ENCODE assay signal across 19 cellular contexts in the genomic region with DNA sequence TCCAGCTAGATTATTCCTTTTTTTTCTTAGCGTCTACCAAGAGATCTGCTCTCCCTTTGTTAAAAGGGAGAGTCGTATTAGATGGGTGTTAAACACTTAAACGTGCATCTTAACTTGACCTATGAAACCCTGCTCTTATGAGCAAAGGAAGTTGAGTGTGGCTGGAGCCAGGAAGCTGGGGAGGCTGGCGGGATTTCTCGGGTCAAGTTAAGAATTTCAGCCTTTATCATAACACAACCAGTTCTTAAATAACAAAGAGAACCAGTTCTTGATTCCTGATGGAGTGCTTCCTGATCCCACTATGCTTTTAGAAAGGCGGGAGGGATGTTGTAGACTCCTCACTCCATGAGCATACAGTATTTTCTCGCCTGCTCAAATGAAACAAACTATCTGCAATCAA.
"Had no signal": no experiment of that assay in that cellular context is flagged by ENCODE, and none has a peak within 500 bp of the region (broad histone marks: within the 10 kb centered on the region; RNA-seq: fewer than 3 reads in every experiment).

No MANE protein-coding gene starts in this region.

- H3K4me3 ChIP-seq: left ventricle myocardium inferior, tibial artery had no signal

- DNase-seq: activated CD4-positive, alpha-beta T cell treated with anti-CD3 and anti-CD28 coated beads for 1 hour; activated CD8-positive, alpha-beta memory T cell treated with anti-CD3 and anti-CD28 coated beads, Interleukin-2, amount 50 U/mL, for 48 hours; activated naive CD4-positive, alpha-beta T cell treated with Interleukin-2 at 50 U/mL for 16 hours; activated naive CD8-positive, alpha-beta T cell treated with anti-CD3 and anti-CD28 coated beads, Interleukin-2, amount 10 ng/mL, durations not matched to agents 7 days and 5 days; activated T-cell treated with anti-CD3 and anti-CD28 coated beads, Interleukin-2, amount 50 U/mL, for 4 hours; amniotic stem cell; cerebellar nuclear complex; cortex of kidney; foreskin fibroblast; left ventricle myocardium inferior; mammary epithelial cell; midbrain; stimulated activated CD4-positive, alpha-beta T cell treated with anti-CD3 and anti-CD28 coated beads, Interleukin-4, amount 100 ng/mL, for 24 hours; substantia nigra; T-cell; tibial artery; WERI-Rb-1 had no signal

- H3K4me3 Mint-ChIP-seq: activated naive CD8-positive, alpha-beta T cell treated with anti-CD3 and anti-CD28 coated beads, Interleukin-2, amount 10 ng/mL, durations not matched to agents 7 days and 5 days; activated T-cell treated with anti-CD3 and anti-CD28 coated beads, Interleukin-2, amount 50 U/mL, for 4 hours; stimulated activated naive CD8-positive, alpha-beta T cell treated with anti-CD3 and anti-CD28 coated beads, Interleukin-15, Interleukin-2, amounts not matched to agents 100 ng/mL and 50 ng/mL, for 24 hours; T-cell had no signal

- H3K9me3 Mint-ChIP-seq: activated T-cell treated with anti-CD3 and anti-CD28 coated beads, Interleukin-2, amount 50 U/mL, for 4 hours; stimulated activated naive CD8-positive, alpha-beta T cell treated with anti-CD3 and anti-CD28 coated beads, Interleukin-15, Interleukin-2, amounts not matched to agents 100 ng/mL and 50 ng/mL, for 24 hours; T-cell had no signal

- H3K27ac ChIP-seq: left ventricle myocardium inferior, tibial artery, WERI-Rb-1 had no signal

- H3K27ac Mint-ChIP-seq: activated naive CD8-positive, alpha-beta T cell treated with anti-CD3 and anti-CD28 coated beads, Interleukin-2, amount 10 ng/mL, durations not matched to agents 7 days and 5 days; progenitor cell of endocrine pancreas had no signal

- ATAC-seq: activated T-cell treated with anti-CD3 and anti-CD28 coated beads, Interleukin-2, amount 50 U/mL, for 4 hours; T-cell had no signal

- H3K27me3 ChIP-seq: tibial artery had no signal

- H3K36me3 ChIP-seq: WERI-Rb-1 had no signal

- H3K9me3 ChIP-seq: left ventricle myocardium inferior, tibial artery had no signal

- H3K27me3 Mint-ChIP-seq: activated naive CD8-positive, alpha-beta T cell treated with anti-CD3 and anti-CD28 coated beads, Interleukin-2, amount 10 ng/mL, durations not matched to agents 7 days and 5 days; stimulated activated naive CD8-positive, alpha-beta T cell treated with anti-CD3 and anti-CD28 coated beads, Interleukin-15, Interleukin-2, amounts not matched to agents 100 ng/mL and 50 ng/mL, for 24 hours; T-cell had no signal
